Comparison of ENCODE assay signal across 1 cellular context in genomic region chr1:1527092-1527816, GRCh38.
TF ChIP-seq lines count a peak whose summit lies in the region.

No MANE protein-coding gene starts in this region.

TF ChIP-seq in SK-N-SH treated with all-trans-retinoic acid at 6 μM for 48 hours, 23 proteins besides CTCF, POLR2A, EP300 and RAD21 (continued from another document):
- TF ChIP-seq PPARA (CRISPR knock-in tag; IDR thresholded peaks at IDR 0.05; ENCODE audit: borderline replicate concordance), result no peak
- TF ChIP-seq CREB5 (CRISPR knock-in tag; IDR thresholded peaks at IDR 0.05; ENCODE audit: low read depth), result no peak
- TF ChIP-seq ESRRG (CRISPR knock-in tag; IDR thresholded peaks at IDR 0.05), result no peak
- TF ChIP-seq CSDC2 (CRISPR knock-in tag; IDR thresholded peaks at IDR 0.05), result no peak
- TF ChIP-seq TCF4 (CRISPR knock-in tag; IDR thresholded peaks at IDR 0.05; ENCODE audit: borderline replicate concordance), result no peak
- no peak for TF ChIP-seq SNAI2 (CRISPR knock-in tag; IDR thresholded peaks at IDR 0.05)
- no peak for TF ChIP-seq TOX (CRISPR knock-in tag; IDR thresholded peaks at IDR 0.05; ENCODE audit: borderline replicate concordance)
- no peak for TF ChIP-seq ZFP30 (CRISPR knock-in tag; IDR thresholded peaks at IDR 0.05)
- TF ChIP-seq ISL1 (CRISPR knock-in tag; IDR thresholded peaks at IDR 0.05), result no peak
- no peak for TF ChIP-seq OSR1 (CRISPR knock-in tag; IDR thresholded peaks at IDR 0.05)
- no peak for TF ChIP-seq ZNF565 (CRISPR knock-in tag; conservative IDR thresholded peaks at IDR 0.05; ENCODE audit: low read depth)
- no peak for TF ChIP-seq ZNF8 (CRISPR knock-in tag; IDR thresholded peaks at IDR 0.05)
